In the genomic region with DNA sequence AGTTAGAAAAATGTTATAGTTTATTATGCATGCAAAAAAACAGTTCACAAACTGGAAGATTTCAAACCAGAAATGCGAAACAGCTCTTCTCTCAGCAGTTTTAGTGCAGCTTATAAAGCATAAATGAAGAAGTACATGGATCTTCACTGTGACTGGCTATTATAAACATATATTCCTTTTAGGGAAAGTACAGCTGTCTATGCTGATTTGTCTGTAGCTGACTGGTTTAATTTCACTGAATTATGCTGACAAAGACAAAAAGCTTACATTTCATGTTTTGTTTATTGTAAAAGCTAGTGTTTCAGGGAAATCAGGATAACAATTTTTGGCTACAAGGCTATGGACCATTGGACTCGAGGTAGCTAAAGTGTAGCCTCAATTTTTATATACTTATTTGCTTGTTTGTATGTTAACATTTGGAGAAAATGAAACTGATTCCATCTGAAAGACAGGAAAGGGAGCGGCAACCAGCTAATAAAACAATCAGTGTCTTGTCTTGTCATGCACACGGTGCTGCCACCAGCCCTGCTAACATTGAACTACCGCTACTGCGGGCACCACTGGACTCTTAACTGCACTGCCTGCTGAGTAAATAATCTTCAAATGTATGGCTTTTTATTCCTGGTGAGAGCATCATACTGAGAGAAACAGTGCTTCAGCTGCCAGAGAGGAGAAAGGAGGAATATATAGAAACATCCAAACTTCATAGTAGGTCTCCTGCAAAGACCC, we compare ENCODE assay signal across 17 cellular contexts.
DNase-seq lines count a peak whose midpoint lies in the region; ATAC-seq and TF ChIP-seq lines count a peak whose summit lies in the region.
"Had no signal": no experiment of that assay in that cellular context is flagged by ENCODE, and none has a peak within 500 bp of the region (broad histone marks: within the 10 kb centered on the region; RNA-seq: fewer than 3 reads in every experiment).

No MANE protein-coding gene starts in this region.

- no peaks in the 10 kb centered on the region for H3K36me3 Mint-ChIP-seq in T-helper 17 cell (ENCODE audit: low read depth)

- peak overlapping the region; percentile 67 for H2AFZ ChIP-seq in ACC112 (ENCODE audit: low read length, unreplicated experiment)
- H2AFZ ChIP-seq in SK-N-SH (ENCODE audit: low read depth) = peak overlapping the region; percentile 63; the same call in 1 of the 2 replicates

- no peaks in the 10 kb centered on the region for H3K4me1 ChIP-seq in ACC112 (ENCODE audit: control insufficient read depth, insufficient read depth, low read length, unreplicated experiment)
- H3K4me1 ChIP-seq in SK-N-SH (ENCODE audit: control insufficient read depth in 1 of 2, insufficient read depth in 2 of 2, low read depth in 1 of 2, low read length in 1 of 2) = peaks cover 0 to 6% of the 10 kb centered on the region in 2 experiments; a peak in 2 of 4 replicates
- H3K4me1 ChIP-seq: pancreas had no signal

- 20% methylated on average over 6 of the region's 6 CpGs for WGBS in SK-N-SH (ENCODE audit: low lambda C conversion rate)

- H3K36me3 ChIP-seq in ACC112 (ENCODE audit: insufficient read depth, low read length) = no peaks in the 10 kb centered on the region
- H3K36me3 ChIP-seq in SK-N-SH (replicated peaks in 1 of 2; ENCODE audit: control insufficient read depth in 1 of 2, insufficient read depth in 2 of 2, low read length in 1 of 2) = no peaks in the 10 kb centered on the region
- H3K36me3 ChIP-seq: pancreas had no signal

- no peak for TF ChIP-seq POLR2A in GM18505 (IDR thresholded peaks at IDR 0.05; ENCODE audit: borderline replicate concordance, extremely low read depth, insufficient read depth, insufficient read length)

- intact Hi-C loops in left cardiac atrium (cut with DNase I) = no loop called here

- POLR2A ChIA-PET in SK-N-SH (lab: Yijun Ruan, JAX) = no interaction called here

- H3K4me3 Mint-ChIP-seq in T-helper 17 cell = no peak overlapping the region

- 0 out of 2 replicates have a peak overlapping the region, but pooled peaks have one; percentile 52 for H3K4me2 ChIP-seq in SK-N-SH

- no peaks in the 10 kb centered on the region for H3F3A ChIP-seq in SK-N-SH (replicated peaks; ENCODE audit: insufficient read depth)

- no peaks in the 10 kb centered on the region for H4K20me1 ChIP-seq in SK-N-SH (ENCODE audit: insufficient read depth)

- no peak for TF ChIP-seq EP300 in SK-N-SH (IDR thresholded peaks at IDR 0.05; ENCODE audit: borderline replicate concordance in 1 of 2, low read depth in 1 of 2, low read length in 1 of 2)

- no peaks in the 10 kb centered on the region for H3K9me2 ChIP-seq in SK-N-SH

- peak; percentile 48 to 61 for DNase-seq in NCI-H2081 (lab: John Stamatoyannopoulos, UW)
- peak; percentile 22 for DNase-seq in SK-N-SH
- DNase-seq in left kidney (ENCODE audit: low read depth, low spot score) = peak; percentile 11
- no peak for DNase-seq in T-helper 17 cell
- no peak for DNase-seq in left cardiac atrium
- no peak for DNase-seq in stimulated activated naive CD4-positive, alpha-beta T cell (lab: John Stamatoyannopoulos, UW)
- DNase-seq: activated CD4-positive, alpha-beta T cell treated with anti-CD3 and anti-CD28 coated beads, Interleukin-2, amount 50 U/mL, for 48 hours; activated naive CD4-positive, alpha-beta T cell treated with Interleukin-2 at 50 U/mL for 16 hours; AML-193; GDM1; left ventricle myocardium superior; NCI-H2171; pancreas; stimulated activated CD4-positive, alpha-beta T cell treated with anti-CD3 and anti-CD28 coated beads, Interleukin-4, amount 100 ng/mL, for 24 hours; SW 1271 had no signal

- CTCF ChIA-PET in SK-N-SH (lab: Yijun Ruan, JAX) = interaction anchor here (0.8 to 1.4 kb wide), 7 partner anchors 9 to 833 kb away, joined by 3 to 6 read pairs (median 4); no protein-coding TSS in a partner anchor

- no peaks in the 10 kb centered on the region for H3K4me1 Mint-ChIP-seq in T-helper 17 cell

- no peaks in the 10 kb centered on the region for H3K27me3 ChIP-seq in ACC112 (ENCODE audit: insufficient read depth, low read length)
- no peaks in the 10 kb centered on the region for H3K27me3 ChIP-seq in SK-N-SH (ENCODE audit: insufficient read depth)
- H3K27me3 ChIP-seq: pancreas had no signal

- H3K9me3 ChIP-seq in SK-N-SH = no peaks in the 10 kb centered on the region
- H3K9me3 ChIP-seq in T-helper 17 cell (ENCODE audit: control insufficient read depth, low read length, poor library complexity, severe bottlenecking) = no peaks in the 10 kb centered on the region
- H3K9me3 ChIP-seq: pancreas had no signal

- ATAC-seq in T-helper 17 cell = no peak
- no peak for ATAC-seq in left cardiac atrium
- ATAC-seq in GM18505 (IDR thresholded peaks at IDR 0.05; ENCODE audit: unreplicated experiment) = no peak
- ATAC-seq: left ventricle myocardium superior, pancreas had no signal

- H3K27ac Mint-ChIP-seq in T-helper 17 cell = no peak overlapping the region

- no peak overlapping the region for H3K27ac ChIP-seq in ACC112 (ENCODE audit: low read depth, low read length)
- H3K27ac ChIP-seq in SK-N-SH (ENCODE audit: low read depth in 2 of 2, low read length in 1 of 2) = peak overlapping the region in 1 of 2 experiments; percentile 72; a peak in 2 of 4 replicates
- H3K27ac ChIP-seq: pancreas had no signal

- H3K79me2 ChIP-seq in ACC112 (ENCODE audit: control insufficient read depth, insufficient read depth, low read length, unreplicated experiment) (no peaks in the 10 kb centered on the region), SK-N-SH (ENCODE audit: insufficient read depth) (no peaks in the 10 kb centered on the region)

- TF ChIP-seq CTCF in SK-N-SH (IDR thresholded peaks at IDR 0.05) = no peak

- no peak overlapping the region for H3K9ac ChIP-seq in SK-N-SH

- H3K4me3 ChIP-seq in ACC112 (ENCODE audit: low read depth, low read length) = peak overlapping the region; percentile 54
- H3K4me3 ChIP-seq in SK-N-SH (ENCODE audit: low read depth in 2 of 2, low read length in 1 of 2) = peak overlapping the region; percentile 4 to 14; a peak in 3 of 4 replicates
- H3K4me3 ChIP-seq: pancreas had no signal

- TF ChIP-seq RAD21 in SK-N-SH (IDR thresholded peaks at IDR 0.05; ENCODE audit: low read length) = no peak

- no peaks in the 10 kb centered on the region for H3K27me3 Mint-ChIP-seq in T-helper 17 cell

TF ChIP-seq in SK-N-SH, 30 proteins besides CTCF, POLR2A, EP300 and RAD21:
- TF ChIP-seq CHD2 (IDR thresholded peaks at IDR 0.05; ENCODE audit: low read length, partially characterized antibody) (no peak), MXI1 (IDR thresholded peaks at IDR 0.05; ENCODE audit: low read depth, low read length) (peak; percentile 34; the same call in 1 of the 2 replicates), GATA2 (CRISPR knock-in tag; IDR thresholded peaks at IDR 0.05) (0 out of 2 replicates have a peak, but pooled peaks have one; percentile 11)

Comparison
In these comparisons a context has a peak if more than half of its experiments do, and no peak if none do; other contexts are left out.
1. DNase-seq: peak in NCI-H2081 (2 of 2), SK-N-SH (single experiment) and left kidney (single experiment); none in T-helper 17 cell (0 of 3), left cardiac atrium (single experiment) and stimulated activated naive CD4-positive, alpha-beta T cell (0 of 6).